Comparison of ENCODE assay signal across 14 cellular contexts in the genomic region with DNA sequence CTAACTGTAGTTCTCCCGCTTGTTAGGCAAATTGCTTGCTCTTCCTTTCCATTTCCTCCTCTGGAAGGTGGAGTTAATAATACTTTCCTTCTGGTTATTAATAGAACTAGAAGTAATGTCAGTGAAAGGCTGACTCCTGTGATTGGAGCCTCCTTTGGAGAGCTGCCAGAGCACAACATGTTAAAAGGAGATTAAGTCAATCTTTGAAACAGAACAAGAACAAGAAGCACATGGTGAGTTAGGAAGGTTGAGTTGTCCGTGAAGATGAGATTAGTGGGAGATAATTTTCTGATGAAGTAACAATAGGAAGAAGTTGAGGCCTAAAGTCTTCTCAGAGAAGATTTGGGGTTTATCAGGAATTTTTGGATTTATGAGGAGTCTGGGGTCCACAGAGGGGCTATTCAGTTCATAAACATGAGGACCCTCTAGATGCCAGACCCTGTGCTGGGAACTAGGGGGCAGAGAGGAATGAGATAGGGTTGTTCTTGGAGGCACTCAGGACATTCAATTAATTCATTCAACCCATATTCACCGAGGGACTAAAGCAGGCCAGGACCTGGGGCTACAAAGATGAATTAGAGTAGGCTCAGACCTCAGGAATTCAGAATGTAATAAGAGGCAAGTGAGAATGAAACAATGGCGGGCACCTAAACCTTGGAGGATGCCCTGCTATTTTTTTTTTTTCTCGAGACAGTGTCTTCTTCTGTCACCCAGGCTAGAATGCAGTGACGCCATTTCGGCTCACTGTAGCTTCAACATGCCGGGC. TPM values are rescaled to one million over a fixed set of nuclear protein-coding genes. Genes with fewer than 3 reads are reported as not detected.
DNase-seq lines count a peak whose midpoint lies in the region; ATAC-seq and TF ChIP-seq lines count a peak whose summit lies in the region.
"Had no signal": no experiment of that assay in that cellular context is flagged by ENCODE, and none has a peak within 500 bp of the region (broad histone marks: within the 10 kb centered on the region; RNA-seq: fewer than 3 reads in every experiment).

No MANE protein-coding gene starts in this region.

- H3K27ac ChIP-seq in epithelial cell of prostate: peak overlapping the region; percentile 52
- H3K27ac ChIP-seq: KMS-11 had no signal

- H3K4me3 Mint-ChIP-seq in activated T-helper 1 cell treated with anti-CD3 and anti-CD28 coated beads, Interleukin-12 subunit alpha, Interleukin-12 subunit beta, Interleukin-2, Interleukin-4 antibody, amounts not matched to agents 30 ng/mL and 10 ng/mL and 1 ng/mL, durations not matched to agents 14 hours and 24 hours and 36 hours: no peak overlapping the region
- H3K4me3 Mint-ChIP-seq: activated naive CD4-positive, alpha-beta T cell treated with anti-CD3 and anti-CD28 coated beads, Interleukin-2, amount 50 U/mL, for 24 hours; endodermal cell had no signal

- H3K4me3 ChIP-seq in AG10803 (ENCODE audit: low read length): no peak overlapping the region

- H3K27ac Mint-ChIP-seq in activated T-helper 1 cell treated with anti-CD3 and anti-CD28 coated beads, Interleukin-12 subunit alpha, Interleukin-12 subunit beta, Interleukin-2, Interleukin-4 antibody, amounts not matched to agents 30 ng/mL and 10 ng/mL and 1 ng/mL, durations not matched to agents 14 hours and 24 hours and 36 hours: no peak overlapping the region
- H3K27ac Mint-ChIP-seq: activated naive CD4-positive, alpha-beta T cell treated with anti-CD3 and anti-CD28 coated beads, Interleukin-2, amount 50 U/mL, for 24 hours; endodermal cell had no signal

- DNase-seq in AG10803 (ENCODE audit: low read depth) (peak; percentile 56), NCI-H82 treated with DMSO at 0.1 percent for 48 hours (lab: John Stamatoyannopoulos, UW; ENCODE audit: unreplicated experiment) (peak; percentile 90), epithelial cell of prostate (ENCODE audit: low read depth, low spot score) (no peak), kidney glomerular epithelial cell (lab: John Stamatoyannopoulos, UW) (peak; percentile 32)
- no peak for DNase-seq in activated T-helper 1 cell treated with anti-CD3 and anti-CD28 coated beads, Interleukin-12 subunit alpha, Interleukin-12 subunit beta, Interleukin-2, Interleukin-4 antibody, amounts not matched to agents 30 ng/mL and 10 ng/mL and 1 ng/mL, durations not matched to agents 14 hours and 24 hours and 36 hours (ENCODE audit: low spot score)
- DNase-seq: activated CD4-positive, alpha-beta T cell treated with anti-CD3 and anti-CD28 coated beads, Interleukin-2, amount 50 U/mL, for 4 hours; BE2C; endodermal cell; stimulated activated CD4-positive, alpha-beta T cell treated with anti-CD3 and anti-CD28 coated beads, Interleukin-4, amount 100 ng/mL, for 4 hours had no signal

- peaks cover 9% of the 10 kb centered on the region for H3K27me3 Mint-ChIP-seq in activated T-helper 1 cell treated with anti-CD3 and anti-CD28 coated beads, Interleukin-12 subunit alpha, Interleukin-12 subunit beta, Interleukin-2, Interleukin-4 antibody, amounts not matched to agents 30 ng/mL and 10 ng/mL and 1 ng/mL, durations not matched to agents 14 hours and 24 hours and 36 hours (ENCODE audit: insufficient read depth)

- ATAC-seq in HG03095 (IDR thresholded peaks at IDR 0.05; ENCODE audit: unreplicated experiment) (no peak), HG03521 (IDR thresholded peaks at IDR 0.05; ENCODE audit: unreplicated experiment) (no peak), GM18873 (IDR thresholded peaks at IDR 0.05; ENCODE audit: low FRiP score, unreplicated experiment) (no peak)

- H3K9me3 Mint-ChIP-seq in activated T-helper 1 cell treated with anti-CD3 and anti-CD28 coated beads, Interleukin-12 subunit alpha, Interleukin-12 subunit beta, Interleukin-2, Interleukin-4 antibody, amounts not matched to agents 30 ng/mL and 10 ng/mL and 1 ng/mL, durations not matched to agents 14 hours and 24 hours and 36 hours: no peaks in the 10 kb centered on the region
- H3K9me3 Mint-ChIP-seq: activated naive CD4-positive, alpha-beta T cell treated with anti-CD3 and anti-CD28 coated beads, Interleukin-2, amount 50 U/mL, for 24 hours had no signal

- TF ChIP-seq CTCF in AG10803 (conservative IDR thresholded peaks at IDR 0.05; ENCODE audit: low read length): no peak

- intact Hi-C loops in activated T-helper 1 cell treated with anti-CD3 and anti-CD28 coated beads, Interleukin-12 subunit alpha, Interleukin-12 subunit beta, Interleukin-2, Interleukin-4 antibody, amounts not matched to agents 30 ng/mL and 10 ng/mL and 1 ng/mL, durations not matched to agents 14 hours and 24 hours and 36 hours (cut with micrococcal nuclease): no loop called here

- H3K4me1 Mint-ChIP-seq in activated T-helper 1 cell treated with anti-CD3 and anti-CD28 coated beads, Interleukin-12 subunit alpha, Interleukin-12 subunit beta, Interleukin-2, Interleukin-4 antibody, amounts not matched to agents 30 ng/mL and 10 ng/mL and 1 ng/mL, durations not matched to agents 14 hours and 24 hours and 36 hours (ENCODE audit: low read depth): no peaks in the 10 kb centered on the region
- H3K4me1 Mint-ChIP-seq: activated naive CD4-positive, alpha-beta T cell treated with anti-CD3 and anti-CD28 coated beads, Interleukin-2, amount 50 U/mL, for 24 hours had no signal

- no peaks in the 10 kb centered on the region for H3K36me3 Mint-ChIP-seq in activated T-helper 1 cell treated with anti-CD3 and anti-CD28 coated beads, Interleukin-12 subunit alpha, Interleukin-12 subunit beta, Interleukin-2, Interleukin-4 antibody, amounts not matched to agents 30 ng/mL and 10 ng/mL and 1 ng/mL, durations not matched to agents 14 hours and 24 hours and 36 hours (ENCODE audit: low read depth)
- H3K36me3 Mint-ChIP-seq: activated naive CD4-positive, alpha-beta T cell treated with anti-CD3 and anti-CD28 coated beads, Interleukin-2, amount 50 U/mL, for 24 hours had no signal

RNA-seq across cellular contexts. Expression of a gene that starts 40.7 kb away (rescaled TPM):
- total RNA-seq in activated T-helper 1 cell treated with anti-CD3 and anti-CD28 coated beads, Interleukin-12 subunit alpha, Interleukin-12 subunit beta, Interleukin-2, Interleukin-4 antibody, amounts not matched to agents 30 ng/mL and 10 ng/mL and 1 ng/mL, durations not matched to agents 14 hours and 24 hours and 36 hours: 206 and 211 TPM in 2 replicates

RNA-seq across cellular contexts. Expression of a gene that starts 52.8 kb away (rescaled TPM):
- total RNA-seq in activated T-helper 1 cell treated with anti-CD3 and anti-CD28 coated beads, Interleukin-12 subunit alpha, Interleukin-12 subunit beta, Interleukin-2, Interleukin-4 antibody, amounts not matched to agents 30 ng/mL and 10 ng/mL and 1 ng/mL, durations not matched to agents 14 hours and 24 hours and 36 hours: not detected in 2 replicates
- total RNA-seq: endodermal cell had no signal

Comparison
In these comparisons a context has a peak if more than half of its experiments do, and no peak if none do; other contexts are left out.
1. DNase-seq: peak in AG10803 (single experiment), NCI-H82 treated with DMSO at 0.1 percent for 48 hours (single experiment) and kidney glomerular epithelial cell (single experiment); none in epithelial cell of prostate (single experiment) and activated T-helper 1 cell treated with anti-CD3 and anti-CD28 coated beads, Interleukin-12 subunit alpha, Interleukin-12 subunit beta, Interleukin-2, Interleukin-4 antibody, amounts not matched to agents 30 ng/mL and 10 ng/mL and 1 ng/mL, durations not matched to agents 14 hours and 24 hours and 36 hours (single experiment).